Comparison of ENCODE assay signal across 18 cellular contexts in genomic region chr7:69126896-69127479, GRCh38.
"Had no signal": no experiment of that assay in that cellular context is flagged by ENCODE, and none has a peak within 500 bp of the region (broad histone marks: within the 10 kb centered on the region; RNA-seq: fewer than 3 reads in every experiment).

No MANE protein-coding gene starts in this region.

- H3K27ac ChIP-seq: SJSA1, SK-N-MC had no signal

- H3K36me3 ChIP-seq: MG63, SJSA1 had no signal

- H3K4me1 ChIP-seq: SJSA1 had no signal

- H3K9me3 ChIP-seq: MG63 had no signal

- H3K4me3 ChIP-seq: MG63, SJSA1, SK-N-MC had no signal

- DNase-seq: KBM-7; MG63; NCI-H1092; NCI-H1436 treated with DMSO at 0.1 percent for 48 hours; NCI-H1694; NCI-H187 treated with DMSO at 0.1 percent for 48 hours; NCI-H2029 treated with DMSO at 0.1 percent for 48 hours; NCI-H2171 treated with DMSO at 0.1 percent for 48 hours; NCI-H345; NCI-H446 treated with DMSO at 0.1 percent for 48 hours; NCI-H510A treated with DMSO at 0.1 percent for 48 hours; NCI-H526; NCI-H748 treated with DMSO at 0.1 percent for 48 hours; NK-92 treated with Interleukin-12 subunit alpha and Interleukin-12 subunit beta, amount 100 ng/mL, for 24 hours; PC-3; SHP77 treated with DMSO at 0.1 percent for 48 hours had no signal
